ENCODE assay signal across 23 cellular contexts in the genomic region with DNA sequence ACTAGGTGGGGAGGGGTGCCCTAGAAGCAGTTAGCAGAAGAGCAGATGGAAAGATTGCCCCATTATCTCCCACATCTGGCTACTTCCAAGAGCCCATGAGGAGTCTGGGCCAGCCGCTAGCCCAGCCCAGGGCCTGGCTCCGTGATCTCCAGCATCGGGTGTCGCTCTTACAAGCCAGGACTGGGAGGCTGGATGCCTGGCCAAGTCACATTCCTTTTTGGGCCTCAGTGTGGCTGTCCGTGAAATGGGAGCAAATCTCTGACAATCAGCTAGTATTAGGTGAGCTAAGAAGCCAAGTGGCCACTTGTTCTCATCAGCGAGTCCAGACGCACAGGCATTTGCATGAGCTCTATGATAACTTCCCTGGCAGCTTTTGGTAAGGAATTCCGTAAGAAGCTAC. TPM values are rescaled to one million over a fixed set of nuclear protein-coding genes. Genes with fewer than 3 reads are reported as not detected.
A peak's percentile ranks its signal among the peaks of the same experiment; 100 is the strongest.
DNase-seq lines count a peak whose midpoint lies in the region; ATAC-seq and TF ChIP-seq lines count a peak whose summit lies in the region.
"Had no signal": no experiment of that assay in that cellular context is flagged by ENCODE, and none has a peak within 500 bp of the region (broad histone marks: within the 10 kb centered on the region; RNA-seq: fewer than 3 reads in every experiment).

No MANE protein-coding gene starts in this region.

- H4K5ac ChIP-seq in H9 (ENCODE audit: insufficient read length, low read depth, low read length): no peak overlapping the region

- H3K23me2 ChIP-seq in H9 (ENCODE audit: insufficient read length, low read depth, low read length, poor library complexity, severe bottlenecking): no peaks in the 10 kb centered on the region

- H3K79me1 ChIP-seq in H9 (ENCODE audit: insufficient read depth, low read depth, low read length, poor library complexity, severe bottlenecking): no peaks in the 10 kb centered on the region

- no peak for DNase-seq in activated naive CD8-positive, alpha-beta T cell treated with anti-CD3 and anti-CD28 coated beads for 36 hours
- DNase-seq in activated naive CD8-positive, alpha-beta T cell treated with anti-CD3 and anti-CD28 coated beads, Interleukin-2, amount 50 U/mL, for 24 hours: no peak
- DNase-seq in H9: no peak
- no peak for DNase-seq in activated naive CD8-positive, alpha-beta T cell treated with anti-CD3 and anti-CD28 coated beads, Interleukin-2, amount 10 ng/mL, durations not matched to agents 7 days and 5 days
- no peak for DNase-seq in stimulated activated CD4-positive, alpha-beta T cell treated with anti-CD3 and anti-CD28 coated beads, Interleukin-4, amount 100 ng/mL, for 4 hours
- DNase-seq: ACHN; activated B cell treated with CpG ODN at 0.5 μM for 24 hours; activated CD8-positive, alpha-beta memory T cell treated with anti-CD3 and anti-CD28 coated beads, Interleukin-2, amount 50 U/mL, for 4 hours; BE2C; effector memory CD4-positive, alpha-beta T cell; left lung; NCI-H1694 treated with DMSO at 0.1 percent for 48 hours; stomach had no signal

- no peak overlapping the region for H3K56ac ChIP-seq in H9 (ENCODE audit: insufficient read length, low read depth, low read length)

- no peaks in the 10 kb centered on the region for H3K79me2 ChIP-seq in H9 (ENCODE audit: insufficient read depth, low read length)

- H3K9me3 ChIP-seq in H9 (ENCODE audit: control insufficient read depth, low read depth, low read length) (no peaks in the 10 kb centered on the region), neutrophil (no peaks in the 10 kb centered on the region)
- H3K9me3 ChIP-seq: ascending aorta, BE2C, left lung, stomach, thyroid gland had no signal

- no peak overlapping the region for H2AK5ac ChIP-seq in H9 (ENCODE audit: insufficient read length, low read length)

- no peak overlapping the region for H4K8ac ChIP-seq in H9 (replicated peaks; ENCODE audit: insufficient read length, low read depth, low read length)

- H3K27me3 Mint-ChIP-seq in activated naive CD8-positive, alpha-beta T cell treated with anti-CD3 and anti-CD28 coated beads for 36 hours: no peaks in the 10 kb centered on the region
- H3K27me3 Mint-ChIP-seq in activated naive CD8-positive, alpha-beta T cell treated with anti-CD3 and anti-CD28 coated beads, Interleukin-2, amount 50 U/mL, for 24 hours: no peaks in the 10 kb centered on the region
- peaks cover 6% of the 10 kb centered on the region for H3K27me3 Mint-ChIP-seq in H9 (ENCODE audit: low read depth)
- H3K27me3 Mint-ChIP-seq in activated naive CD8-positive, alpha-beta T cell treated with anti-CD3 and anti-CD28 coated beads, Interleukin-2, amount 10 ng/mL, durations not matched to agents 7 days and 5 days: no peaks in the 10 kb centered on the region
- H3K27me3 Mint-ChIP-seq: activated B cell treated with CpG ODN at 0.5 μM for 24 hours; activated naive CD4-positive, alpha-beta T cell treated with anti-CD3 and anti-CD28 coated beads, Interleukin-2, amount 50 U/mL, for 24 hours had no signal

- no peaks in the 10 kb centered on the region for H4K20me1 ChIP-seq in H9 (ENCODE audit: control insufficient read depth, insufficient read depth, insufficient read length)

- H3K18ac ChIP-seq in H9 (ENCODE audit: insufficient read length, low read depth, low read length): no peak overlapping the region

- no peak overlapping the region for H2BK12ac ChIP-seq in H9 (ENCODE audit: insufficient read length, low read depth, low read length)

- peaks cover 46% of the 10 kb centered on the region for H3K36me3 ChIP-seq in neutrophil
- H3K36me3 ChIP-seq: BE2C, cardiac muscle cell had no signal

- no peak overlapping the region for H3K4me2 ChIP-seq in H9 (ENCODE audit: insufficient read depth, insufficient read length, low read length)

- no peak overlapping the region for H3K4ac ChIP-seq in H9 (ENCODE audit: low read depth, low read length)

- ATAC-seq in activated naive CD8-positive, alpha-beta T cell treated with anti-CD3 and anti-CD28 coated beads, Interleukin-2, amount 50 U/mL, for 24 hours: no peak
- no peak for ATAC-seq in activated naive CD8-positive, alpha-beta T cell treated with anti-CD3 and anti-CD28 coated beads, Interleukin-2, amount 10 ng/mL, durations not matched to agents 7 days and 5 days (ENCODE audit: low read depth)
- no peak for ATAC-seq in GM21529 (IDR thresholded peaks at IDR 0.05; ENCODE audit: unreplicated experiment)
- ATAC-seq: HCT116, left lung, sciatic nerve had no signal

- peak overlapping the region; percentile 63 for H3K27ac Mint-ChIP-seq in activated naive CD8-positive, alpha-beta T cell treated with anti-CD3 and anti-CD28 coated beads for 36 hours
- no peak overlapping the region for H3K27ac Mint-ChIP-seq in activated naive CD8-positive, alpha-beta T cell treated with anti-CD3 and anti-CD28 coated beads, Interleukin-2, amount 50 U/mL, for 24 hours
- peak overlapping the region in 2 of 3 experiments; percentile 51 to 76; a peak in 1 of 7 replicates for H3K27ac Mint-ChIP-seq in H9
- peak overlapping the region; percentile 23 for H3K27ac Mint-ChIP-seq in activated naive CD8-positive, alpha-beta T cell treated with anti-CD3 and anti-CD28 coated beads, Interleukin-2, amount 10 ng/mL, durations not matched to agents 7 days and 5 days
- H3K27ac Mint-ChIP-seq: activated B cell treated with CpG ODN at 0.5 μM for 24 hours; activated T-helper 2 cell treated with anti-CD3 and anti-CD28 coated beads, Interferon-gamma antibody, Interleukin-2, Interleukin-4, amounts not matched to agents 10 μg/mL and 5 μg/mL and 100 μg/mL, durations not matched to agents 14 hours and 24 hours and 36 hours had no signal

- no peak overlapping the region for H2BK20ac ChIP-seq in H9 (ENCODE audit: low read depth, low read length, poor library complexity, severe bottlenecking)

- no peak overlapping the region for H2BK5ac ChIP-seq in H9 (ENCODE audit: insufficient read length, low read length)

- POLR2A ChIA-PET in activated naive CD8-positive, alpha-beta T cell treated with anti-CD3 and anti-CD28 coated beads, Interleukin-2, amount 10 ng/mL, durations not matched to agents 7 days and 5 days (lab: Charles Lee): interaction anchor here (1.1 to 4.9 kb wide), 3 partner anchors 32 to 50 kb away, joined by 4 to 28 read pairs (median 6); no protein-coding TSS in a partner anchor

- peaks cover 27% of the 10 kb centered on the region for H3K4me1 Mint-ChIP-seq in activated naive CD8-positive, alpha-beta T cell treated with anti-CD3 and anti-CD28 coated beads for 36 hours
- peaks cover 27% of the 10 kb centered on the region for H3K4me1 Mint-ChIP-seq in activated naive CD8-positive, alpha-beta T cell treated with anti-CD3 and anti-CD28 coated beads, Interleukin-2, amount 50 U/mL, for 24 hours
- H3K4me1 Mint-ChIP-seq in H9: peaks cover 23 to 30% of the 10 kb centered on the region in 2 experiments
- H3K4me1 Mint-ChIP-seq in activated naive CD8-positive, alpha-beta T cell treated with anti-CD3 and anti-CD28 coated beads, Interleukin-2, amount 10 ng/mL, durations not matched to agents 7 days and 5 days: peaks cover 23% of the 10 kb centered on the region
- H3K4me1 Mint-ChIP-seq: activated B cell treated with CpG ODN at 0.5 μM for 24 hours had no signal

- H4K91ac ChIP-seq in H9 (ENCODE audit: insufficient read length, low read depth, low read length): no peak overlapping the region

- WGBS in H9 (ENCODE audit: extremely low coverage, insufficient read length, low lambda C conversion rate): no CpG with 5 or more reads among the region's 8 CpGs

- H3K27ac ChIP-seq in H9 (ENCODE audit: insufficient read length, low read depth, low read length): no peak overlapping the region
- H3K27ac ChIP-seq in neutrophil: peak overlapping the region; percentile 54
- H3K27ac ChIP-seq: ascending aorta, cardiac muscle cell, coronary artery, left lung, stomach had no signal

- no peak overlapping the region for H2BK15ac ChIP-seq in H9 (ENCODE audit: low read depth, low read length)

- H3K4me1 ChIP-seq in H9 (ENCODE audit: insufficient read depth, low read length) (peaks cover 5% of the 10 kb centered on the region; the same call in 1 of the 2 replicates), neutrophil (ENCODE audit: control insufficient read depth in 1 of 2, insufficient read depth in 1 of 2, low read depth in 1 of 2, low read length in 1 of 2) (peaks cover 17 to 18% of the 10 kb centered on the region in 2 experiments)
- H3K4me1 ChIP-seq: left lung had no signal

- no peak overlapping the region for H3K23ac ChIP-seq in H9 (ENCODE audit: insufficient read length, low read depth, low read length)

- no peak overlapping the region for H3K4me3 ChIP-seq in neutrophil (ENCODE audit: low read depth in 1 of 2, low read length in 1 of 2)
- H3K4me3 ChIP-seq: ascending aorta, cardiac muscle cell, coronary artery, left lung, stomach, thyroid gland had no signal

- no peaks in the 10 kb centered on the region for H3K27me3 ChIP-seq in H9 (ENCODE audit: insufficient read depth, low read length)
- no peaks in the 10 kb centered on the region for H3K27me3 ChIP-seq in neutrophil
- H3K27me3 ChIP-seq: ascending aorta, BE2C, cardiac muscle cell, left lung, stomach, thyroid gland had no signal

- H3K9ac ChIP-seq in H9 (ENCODE audit: extremely low read depth, insufficient read length, low read length): no peak overlapping the region

- H2BK120ac ChIP-seq in H9 (ENCODE audit: low read depth, low read length, poor library complexity, severe bottlenecking): no peak overlapping the region

- H3K4me3 Mint-ChIP-seq in activated naive CD8-positive, alpha-beta T cell treated with anti-CD3 and anti-CD28 coated beads for 36 hours: no peak overlapping the region
- H3K4me3 Mint-ChIP-seq in activated naive CD8-positive, alpha-beta T cell treated with anti-CD3 and anti-CD28 coated beads, Interleukin-2, amount 50 U/mL, for 24 hours: no peak overlapping the region
- no peak overlapping the region; a peak in 2 of 5 replicates for H3K4me3 Mint-ChIP-seq in H9
- H3K4me3 Mint-ChIP-seq in activated naive CD8-positive, alpha-beta T cell treated with anti-CD3 and anti-CD28 coated beads, Interleukin-2, amount 10 ng/mL, durations not matched to agents 7 days and 5 days: no peak overlapping the region
- H3K4me3 Mint-ChIP-seq: activated B cell treated with CpG ODN at 0.5 μM for 24 hours; activated naive CD4-positive, alpha-beta T cell treated with anti-CD3 and anti-CD28 coated beads, Interleukin-2, amount 50 U/mL, for 24 hours had no signal

- H3T11ph ChIP-seq in H9 (ENCODE audit: low read length): no peak overlapping the region

- H3K36me3 Mint-ChIP-seq in activated naive CD8-positive, alpha-beta T cell treated with anti-CD3 and anti-CD28 coated beads for 36 hours: peaks cover 5% of the 10 kb centered on the region
- peaks cover 5% of the 10 kb centered on the region for H3K36me3 Mint-ChIP-seq in activated naive CD8-positive, alpha-beta T cell treated with anti-CD3 and anti-CD28 coated beads, Interleukin-2, amount 50 U/mL, for 24 hours (ENCODE audit: low read depth)
- peaks cover 0 to 8% (median 6%) of the 10 kb centered on the region in 3 experiments; a peak in 6 of 7 replicates for H3K36me3 Mint-ChIP-seq in H9 (ENCODE audit: insufficient read depth in 1 of 3, low read depth in 3 of 3)
- peaks cover 9% of the 10 kb centered on the region for H3K36me3 Mint-ChIP-seq in activated naive CD8-positive, alpha-beta T cell treated with anti-CD3 and anti-CD28 coated beads, Interleukin-2, amount 10 ng/mL, durations not matched to agents 7 days and 5 days
- H3K36me3 Mint-ChIP-seq: activated naive CD4-positive, alpha-beta T cell treated with anti-CD3 and anti-CD28 coated beads, Interleukin-2, amount 50 U/mL, for 24 hours had no signal

- no peak overlapping the region for H3K14ac ChIP-seq in H9 (ENCODE audit: insufficient read depth, low read length)

- no peak overlapping the region for H2AFZ ChIP-seq in H9 (ENCODE audit: low read length)

- no peaks in the 10 kb centered on the region for H3K9me3 Mint-ChIP-seq in activated naive CD8-positive, alpha-beta T cell treated with anti-CD3 and anti-CD28 coated beads for 36 hours
- H3K9me3 Mint-ChIP-seq in activated naive CD8-positive, alpha-beta T cell treated with anti-CD3 and anti-CD28 coated beads, Interleukin-2, amount 50 U/mL, for 24 hours: no peaks in the 10 kb centered on the region
- no peaks in the 10 kb centered on the region for H3K9me3 Mint-ChIP-seq in H9
- H3K9me3 Mint-ChIP-seq in activated naive CD8-positive, alpha-beta T cell treated with anti-CD3 and anti-CD28 coated beads, Interleukin-2, amount 10 ng/mL, durations not matched to agents 7 days and 5 days: no peaks in the 10 kb centered on the region
- H3K9me3 Mint-ChIP-seq: activated B cell treated with CpG ODN at 0.5 μM for 24 hours; activated naive CD4-positive, alpha-beta T cell treated with anti-CD3 and anti-CD28 coated beads, Interleukin-2, amount 50 U/mL, for 24 hours; activated T-helper 2 cell treated with anti-CD3 and anti-CD28 coated beads, Interferon-gamma antibody, Interleukin-2, Interleukin-4, amounts not matched to agents 10 μg/mL and 5 μg/mL and 100 μg/mL, durations not matched to agents 14 hours and 24 hours and 36 hours had no signal

- TF ChIP-seq CTCF in H9 (conservative IDR thresholded peaks at IDR 0.05) (no peak), neutrophil (IDR thresholded peaks at IDR 0.05) (no peak)

RNA-seq across cellular contexts. Expression of gene DOCK3, which starts 23.3 kb away (rescaled TPM):
- total RNA-seq in activated naive CD8-positive, alpha-beta T cell treated with anti-CD3 and anti-CD28 coated beads for 36 hours: 1 to 10 TPM; 1.9 to 2.1 TPM
- 7.0 and 8.3 TPM in 2 replicates for total RNA-seq in H9 (2021)
- total RNA-seq in activated naive CD8-positive, alpha-beta T cell treated with anti-CD3 and anti-CD28 coated beads, Interleukin-2, amount 10 ng/mL, durations not matched to agents 7 days and 5 days: 1 to 10 TPM; 3.3 to 3.4 TPM

RNA-seq across cellular contexts. Expression of gene MAPKAPK3, which starts 34.5 kb away (rescaled TPM):
- 100 to 1,000 TPM; 166 to 171 TPM for total RNA-seq in activated naive CD8-positive, alpha-beta T cell treated with anti-CD3 and anti-CD28 coated beads for 36 hours
- total RNA-seq in H9 (2021): 57.0 and 57.9 TPM in 2 replicates
- total RNA-seq in activated naive CD8-positive, alpha-beta T cell treated with anti-CD3 and anti-CD28 coated beads, Interleukin-2, amount 10 ng/mL, durations not matched to agents 7 days and 5 days: 100 to 1,000 TPM; 176 to 195 TPM

RNA-seq across cellular contexts. Expression of gene CISH, which starts 39.9 kb away (rescaled TPM):
- 100 to 1,000 TPM; 192 to 193 TPM for total RNA-seq in activated naive CD8-positive, alpha-beta T cell treated with anti-CD3 and anti-CD28 coated beads for 36 hours
- 1.7 and 2.2 TPM in 2 replicates for total RNA-seq in H9 (2021)
- 100 to 1,000 TPM; 365 to 400 TPM for total RNA-seq in activated naive CD8-positive, alpha-beta T cell treated with anti-CD3 and anti-CD28 coated beads, Interleukin-2, amount 10 ng/mL, durations not matched to agents 7 days and 5 days

Comparison
In these comparisons a context has a peak if more than half of its experiments do, and no peak if none do; other contexts are left out.
1. RNA of gene CISH, which starts 39.9 kb away (total RNA-seq): 365 to 400 TPM in activated naive CD8-positive, alpha-beta T cell treated with anti-CD3 and anti-CD28 coated beads, Interleukin-2, amount 10 ng/mL, durations not matched to agents 7 days and 5 days and 192 to 193 TPM in activated naive CD8-positive, alpha-beta T cell treated with anti-CD3 and anti-CD28 coated beads for 36 hours; 1.7 to 2.2 TPM in H9; every median in the first group is over 10 times any median in the second.